Comparison of ENCODE assay signal across 1 cellular context in the genomic region with DNA sequence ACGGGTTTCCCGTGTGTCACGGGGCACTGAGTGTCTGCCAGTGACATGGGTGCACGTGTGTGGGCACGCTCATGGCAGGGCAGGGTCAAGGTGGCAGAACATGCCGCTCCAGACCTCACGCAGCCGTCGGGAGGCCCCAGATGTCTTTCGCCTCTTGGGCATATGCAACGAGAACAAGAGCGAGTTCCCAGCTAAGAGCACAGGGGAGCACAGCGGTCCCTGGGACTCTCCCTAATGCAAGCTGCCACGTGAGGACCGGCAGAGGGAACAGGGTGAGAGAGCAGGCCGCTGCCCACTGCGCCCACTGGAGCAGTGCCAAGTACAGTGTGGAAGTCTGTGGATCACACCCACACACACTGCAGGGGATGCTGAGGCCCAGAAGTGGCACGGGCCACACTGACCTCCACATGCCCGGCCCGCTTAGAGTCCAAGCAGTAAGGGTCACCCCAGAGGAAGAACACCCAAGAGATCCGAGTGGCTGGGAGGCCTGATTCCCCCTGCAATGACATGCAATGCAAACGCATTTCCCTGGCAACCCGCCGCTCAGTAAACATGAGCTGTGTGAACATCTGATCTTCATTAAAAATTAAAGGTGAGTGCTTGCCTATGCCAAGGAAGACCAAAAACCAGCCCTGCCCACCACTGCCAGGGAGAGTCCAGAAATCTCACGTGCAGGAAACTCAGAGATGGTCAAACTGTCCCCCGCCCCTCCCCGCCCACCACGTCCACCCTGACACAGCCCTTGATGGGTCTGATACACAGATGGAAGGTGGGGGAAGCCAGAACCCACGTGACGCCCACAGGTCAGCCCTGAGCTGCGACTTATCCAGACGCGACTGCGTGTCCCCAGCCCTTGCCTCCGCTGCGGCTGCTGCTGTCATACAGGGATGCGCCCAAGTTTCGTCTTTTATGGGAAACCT.
TF ChIP-seq lines count a peak whose summit lies in the region.

No MANE protein-coding gene starts in this region.

TF ChIP-seq in liver, 16 proteins besides CTCF, POLR2A, EP300 and RAD21 (continued from another document):
- TF ChIP-seq, protein P1, sequence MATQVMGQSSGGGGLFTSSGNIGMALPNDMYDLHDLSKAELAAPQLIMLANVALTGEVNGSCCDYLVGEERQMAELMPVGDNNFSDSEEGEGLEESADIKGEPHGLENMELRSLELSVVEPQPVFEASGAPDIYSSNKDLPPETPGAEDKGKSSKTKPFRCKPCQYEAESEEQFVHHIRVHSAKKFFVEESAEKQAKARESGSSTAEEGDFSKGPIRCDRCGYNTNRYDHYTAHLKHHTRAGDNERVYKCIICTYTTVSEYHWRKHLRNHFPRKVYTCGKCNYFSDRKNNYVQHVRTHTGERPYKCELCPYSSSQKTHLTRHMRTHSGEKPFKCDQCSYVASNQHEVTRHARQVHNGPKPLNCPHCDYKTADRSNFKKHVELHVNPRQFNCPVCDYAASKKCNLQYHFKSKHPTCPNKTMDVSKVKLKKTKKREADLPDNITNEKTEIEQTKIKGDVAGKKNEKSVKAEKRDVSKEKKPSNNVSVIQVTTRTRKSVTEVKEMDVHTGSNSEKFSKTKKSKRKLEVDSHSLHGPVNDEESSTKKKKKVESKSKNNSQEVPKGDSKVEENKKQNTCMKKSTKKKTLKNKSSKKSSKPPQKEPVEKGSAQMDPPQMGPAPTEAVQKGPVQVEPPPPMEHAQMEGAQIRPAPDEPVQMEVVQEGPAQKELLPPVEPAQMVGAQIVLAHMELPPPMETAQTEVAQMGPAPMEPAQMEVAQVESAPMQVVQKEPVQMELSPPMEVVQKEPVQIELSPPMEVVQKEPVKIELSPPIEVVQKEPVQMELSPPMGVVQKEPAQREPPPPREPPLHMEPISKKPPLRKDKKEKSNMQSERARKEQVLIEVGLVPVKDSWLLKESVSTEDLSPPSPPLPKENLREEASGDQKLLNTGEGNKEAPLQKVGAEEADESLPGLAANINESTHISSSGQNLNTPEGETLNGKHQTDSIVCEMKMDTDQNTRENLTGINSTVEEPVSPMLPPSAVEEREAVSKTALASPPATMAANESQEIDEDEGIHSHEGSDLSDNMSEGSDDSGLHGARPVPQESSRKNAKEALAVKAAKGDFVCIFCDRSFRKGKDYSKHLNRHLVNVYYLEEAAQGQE (IDR thresholded peaks at IDR 0.05) = no peak
- TF ChIP-seq HNF4A (conservative IDR thresholded peaks at IDR 0.05) (peak; percentile 34 to 53), FOXA1 (IDR thresholded peaks at IDR 0.05) (peak; percentile 75), RXRA (IDR thresholded peaks at IDR 0.05) (peak; percentile 44 to 84), TAF1 (conservative IDR thresholded peaks at IDR 0.05) (no peak), SP1 (IDR thresholded peaks at IDR 0.05) (peak; percentile 51)
